Comparison of ENCODE assay signal across 18 cellular contexts in the genomic region with DNA sequence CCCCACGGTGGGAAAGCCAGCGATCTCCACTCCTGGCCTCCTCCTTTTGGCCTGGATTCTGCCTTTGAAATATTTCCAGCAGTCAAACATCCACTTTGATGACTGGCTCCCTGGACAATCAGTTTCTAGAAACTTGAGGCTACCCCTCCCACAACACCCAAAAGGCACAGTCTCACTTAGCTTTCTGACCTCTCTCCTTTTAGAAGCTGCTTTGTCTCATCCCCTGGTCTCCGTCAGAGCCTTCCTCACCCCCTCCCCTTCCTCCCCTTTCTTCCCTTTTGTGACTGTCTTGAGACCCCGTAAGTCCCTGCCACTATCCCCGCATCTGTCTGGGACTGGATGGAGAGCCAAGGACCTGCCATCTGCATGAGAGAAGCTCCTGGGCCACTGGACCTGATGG.
"Had no signal": no experiment of that assay in that cellular context is flagged by ENCODE, and none has a peak within 500 bp of the region (broad histone marks: within the 10 kb centered on the region; RNA-seq: fewer than 3 reads in every experiment).

No MANE protein-coding gene starts in this region.

- H3K4me2 ChIP-seq: hepatocyte had no signal

- H3K4me3 ChIP-seq: hepatocyte, psoas muscle, right lobe of liver, tibial artery, upper lobe of left lung, uterus had no signal

- H3K36me3 Mint-ChIP-seq: stimulated activated effector memory CD8-positive, alpha-beta T cell treated with anti-CD3 and anti-CD28 coated beads, Interleukin-12 subunit alpha, Interleukin-12 subunit beta, amount 100 ng/mL, for 72 hours had no signal

- H3K9me3 ChIP-seq: psoas muscle, right lobe of liver, upper lobe of left lung, uterus had no signal

- H3K79me2 ChIP-seq: hepatocyte, parathyroid adenoma had no signal

- DNase-seq: effector memory CD8-positive, alpha-beta T cell; foreskin keratinocyte; head of caudate nucleus; kidney glomerular epithelial cell; mammary epithelial cell; naive thymus-derived CD4-positive, alpha-beta T cell; psoas muscle; right lobe of liver; stimulated activated CD4-positive, alpha-beta T cell treated with anti-CD3 and anti-CD28 coated beads, Interleukin-4, amount 100 ng/mL, for 1 hour; stimulated activated CD8-positive, alpha-beta memory T cell treated with anti-CD3 and anti-CD28 coated beads, Interleukin-4, amount 100 ng/mL, for 48 hours; tibial artery; uterus had no signal

- H3K36me3 ChIP-seq: right lobe of liver, tibial artery, upper lobe of left lung, uterus had no signal

- H3K27me3 Mint-ChIP-seq: stimulated activated naive CD8-positive, alpha-beta T cell treated with anti-CD3 and anti-CD28 coated beads, Interleukin-15, Interleukin-2, amounts not matched to agents 100 ng/mL and 50 ng/mL, for 24 hours had no signal

- H3K4me1 ChIP-seq: foreskin keratinocyte, parathyroid adenoma, psoas muscle, right lobe of liver, tibial artery, upper lobe of left lung, uterus had no signal

- H3K27me3 ChIP-seq: foreskin keratinocyte, hepatocyte, right lobe of liver, upper lobe of left lung, uterus had no signal

- H3K9ac ChIP-seq: parathyroid adenoma had no signal

- H3K27ac Mint-ChIP-seq: effector memory CD8-positive, alpha-beta T cell; naive thymus-derived CD4-positive, alpha-beta T cell; stimulated activated effector memory CD8-positive, alpha-beta T cell treated with anti-CD3 and anti-CD28 coated beads, Interleukin-12 subunit alpha, Interleukin-12 subunit beta, amount 100 ng/mL, for 72 hours; stimulated activated naive CD8-positive, alpha-beta T cell treated with anti-CD3 and anti-CD28 coated beads, Interleukin-15, Interleukin-2, amounts not matched to agents 100 ng/mL and 50 ng/mL, for 24 hours had no signal

- H3K4me1 Mint-ChIP-seq: naive thymus-derived CD4-positive, alpha-beta T cell; stimulated activated effector memory CD8-positive, alpha-beta T cell treated with anti-CD3 and anti-CD28 coated beads, Interleukin-12 subunit alpha, Interleukin-12 subunit beta, amount 100 ng/mL, for 72 hours had no signal

- ATAC-seq: effector memory CD8-positive, alpha-beta T cell; foreskin keratinocyte; left lobe of liver; naive thymus-derived CD4-positive, alpha-beta T cell; psoas muscle; stimulated activated effector memory CD8-positive, alpha-beta T cell treated with anti-CD3 and anti-CD28 coated beads, Interleukin-12 subunit alpha, Interleukin-12 subunit beta, amount 100 ng/mL, for 72 hours had no signal

- H2AFZ ChIP-seq: hepatocyte, parathyroid adenoma had no signal

- H3K4me3 Mint-ChIP-seq: effector memory CD8-positive, alpha-beta T cell; naive thymus-derived CD4-positive, alpha-beta T cell; stimulated activated effector memory CD8-positive, alpha-beta T cell treated with anti-CD3 and anti-CD28 coated beads, Interleukin-12 subunit alpha, Interleukin-12 subunit beta, amount 100 ng/mL, for 72 hours; stimulated activated naive CD8-positive, alpha-beta T cell treated with anti-CD3 and anti-CD28 coated beads, Interleukin-15, Interleukin-2, amounts not matched to agents 100 ng/mL and 50 ng/mL, for 24 hours had no signal

- H3K27ac ChIP-seq: foreskin keratinocyte, hepatocyte, parathyroid adenoma, psoas muscle, right lobe of liver, tibial artery, upper lobe of left lung, uterus had no signal
